In genomic region chr1:78622548-78622947, GRCh38 we compare ENCODE assay signal across 13 cellular contexts. TPM values are rescaled to one million over a fixed set of nuclear protein-coding genes. Genes with fewer than 3 reads are reported as not detected.
DNase-seq lines count a peak whose midpoint lies in the region; ATAC-seq and TF ChIP-seq lines count a peak whose summit lies in the region.
"Had no signal": no experiment of that assay in that cellular context is flagged by ENCODE, and none has a peak within 500 bp of the region (broad histone marks: within the 10 kb centered on the region; RNA-seq: fewer than 3 reads in every experiment).

No MANE protein-coding gene starts in this region.

- H3K27ac Mint-ChIP-seq in activated T-cell treated with anti-CD3 and anti-CD28 coated beads, Interleukin-2, amount 50 U/mL, for 24 hours, result peak overlapping the region; percentile 63
- peak overlapping the region; percentile 38 for H3K27ac Mint-ChIP-seq in stimulated activated naive CD8-positive, alpha-beta T cell treated with anti-CD3 and anti-CD28 coated beads, Interleukin-15, Interleukin-2, amounts not matched to agents 100 ng/mL and 50 ng/mL, for 24 hours

- no peaks in the 10 kb centered on the region for H3K9me3 Mint-ChIP-seq in activated T-cell treated with anti-CD3 and anti-CD28 coated beads, Interleukin-2, amount 50 U/mL, for 24 hours
- H3K9me3 Mint-ChIP-seq in stimulated activated naive CD8-positive, alpha-beta T cell treated with anti-CD3 and anti-CD28 coated beads, Interleukin-15, Interleukin-2, amounts not matched to agents 100 ng/mL and 50 ng/mL, for 24 hours, result no peaks in the 10 kb centered on the region

- no peaks in the 10 kb centered on the region for H3K27me3 ChIP-seq in dorsolateral prefrontal cortex
- H3K27me3 ChIP-seq: esophagus squamous epithelium had no signal

- H3K4me3 ChIP-seq in dorsolateral prefrontal cortex, result peak overlapping the region in 40 of 59 donors; percentile 1 to 63 (median 36)

- intact Hi-C loops in dorsolateral prefrontal cortex (cut with DNase I), result no loop called here

- peak overlapping the region; percentile 65 for H3K4me3 Mint-ChIP-seq in activated T-cell treated with anti-CD3 and anti-CD28 coated beads, Interleukin-2, amount 50 U/mL, for 24 hours
- peak overlapping the region; percentile 81 for H3K4me3 Mint-ChIP-seq in stimulated activated naive CD8-positive, alpha-beta T cell treated with anti-CD3 and anti-CD28 coated beads, Interleukin-15, Interleukin-2, amounts not matched to agents 100 ng/mL and 50 ng/mL, for 24 hours

- DNase-seq in activated T-cell treated with anti-CD3 and anti-CD28 coated beads, Interleukin-2, amount 50 U/mL, for 24 hours, result no peak
- DNase-seq in activated T-cell treated with anti-CD3 and anti-CD28 coated beads, Interleukin-2, amount 50 U/mL, for 48 hours, result no peak
- DNase-seq in dorsolateral prefrontal cortex (no peak), NCI-H1930 (lab: John Stamatoyannopoulos, UW) (no peak), SHP77 (lab: John Stamatoyannopoulos, UW) (no peak), amygdala (lab: John Stamatoyannopoulos, UW) (no peak)
- DNase-seq: esophagus squamous epithelium; IMR-90; NCI-H2081; NK-92 treated with Interleukin-12 subunit alpha and Interleukin-12 subunit beta, amount 100 ng/mL, for 24 hours had no signal

- peaks cover 78% of the 10 kb centered on the region for H3K4me1 Mint-ChIP-seq in activated T-cell treated with anti-CD3 and anti-CD28 coated beads, Interleukin-2, amount 50 U/mL, for 24 hours (ENCODE audit: low read depth)
- peaks cover 87% of the 10 kb centered on the region for H3K4me1 Mint-ChIP-seq in stimulated activated naive CD8-positive, alpha-beta T cell treated with anti-CD3 and anti-CD28 coated beads, Interleukin-15, Interleukin-2, amounts not matched to agents 100 ng/mL and 50 ng/mL, for 24 hours (ENCODE audit: low read depth)

- no peak for TF ChIP-seq CTCF in dorsolateral prefrontal cortex (IDR thresholded peaks at IDR 0.05 in 54 of 56, conservative IDR thresholded peaks at IDR 0.05 in 2 of 56; ENCODE audit: low read depth in 1 of 56, partially characterized antibody in 56 of 56)

- peaks cover 19% of the 10 kb centered on the region for H3K36me3 Mint-ChIP-seq in activated T-cell treated with anti-CD3 and anti-CD28 coated beads, Interleukin-2, amount 50 U/mL, for 24 hours (ENCODE audit: low read depth)
- peaks cover 33% of the 10 kb centered on the region for H3K36me3 Mint-ChIP-seq in stimulated activated naive CD8-positive, alpha-beta T cell treated with anti-CD3 and anti-CD28 coated beads, Interleukin-15, Interleukin-2, amounts not matched to agents 100 ng/mL and 50 ng/mL, for 24 hours (ENCODE audit: low read depth)

- peak; percentile 21 for ATAC-seq in HG02588 (IDR thresholded peaks at IDR 0.05; ENCODE audit: unreplicated experiment)

- no peaks in the 10 kb centered on the region for H3K27me3 Mint-ChIP-seq in activated T-cell treated with anti-CD3 and anti-CD28 coated beads, Interleukin-2, amount 50 U/mL, for 24 hours
- no peaks in the 10 kb centered on the region for H3K27me3 Mint-ChIP-seq in stimulated activated naive CD8-positive, alpha-beta T cell treated with anti-CD3 and anti-CD28 coated beads, Interleukin-15, Interleukin-2, amounts not matched to agents 100 ng/mL and 50 ng/mL, for 24 hours

- H3K27ac ChIP-seq in dorsolateral prefrontal cortex, result peak overlapping the region in 32 of 59 donors; percentile 1 to 80 (median 35)

RNA-seq across cellular contexts. Expression of gene IFI44L, which starts 2.3 kb away (rescaled TPM):
- 100 to 1,000 TPM in 3 of 120 experiments, 10 to 100 TPM in 57, 1 to 10 TPM in 59, under 1 TPM in 1; 0.70 to 185 (median 10.2) TPM for total RNA-seq in dorsolateral prefrontal cortex
- total RNA-seq: bronchial epithelial cell had no signal

RNA-seq across cellular contexts. Expression of gene IFI44, which starts 27.1 kb away (rescaled TPM):
- total RNA-seq in dorsolateral prefrontal cortex, result 10 to 100 TPM in 99 of 120 experiments, 1 to 10 TPM in 21; 5.3 to 71.7 (median 13.2) TPM
